21 cellular contexts compared by ENCODE assay signal in genomic region chr5:29150840-29151239, GRCh38.
"Had no signal": no experiment of that assay in that cellular context is flagged by ENCODE, and none has a peak within 500 bp of the region (broad histone marks: within the 10 kb centered on the region; RNA-seq: fewer than 3 reads in every experiment).

No MANE protein-coding gene starts in this region.

- ATAC-seq: activated T-cell treated with anti-CD3 and anti-CD28 coated beads, Interleukin-2, amount 50 U/mL, for 4 hours; T-cell had no signal

- H3K27ac ChIP-seq: SK-N-MC had no signal

- H3K27ac Mint-ChIP-seq: activated CD4-positive, alpha-beta memory T cell treated with anti-CD3 and anti-CD28 coated beads for 36 hours; activated CD4-positive, alpha-beta T cell treated with anti-CD3 and anti-CD28 coated beads, Interleukin-2, amount 10 ng/mL, durations not matched to agents 7 days and 5 days; activated naive CD4-positive, alpha-beta T cell treated with anti-CD3 and anti-CD28 coated beads for 36 hours; activated naive CD8-positive, alpha-beta T cell; T-cell had no signal

- H3K27me3 Mint-ChIP-seq: activated CD4-positive, alpha-beta memory T cell treated with anti-CD3 and anti-CD28 coated beads for 36 hours; activated CD4-positive, alpha-beta T cell treated with anti-CD3 and anti-CD28 coated beads, Interleukin-2, amount 10 ng/mL, durations not matched to agents 7 days and 5 days; activated naive CD8-positive, alpha-beta T cell; T-cell had no signal

- H3K4me1 Mint-ChIP-seq: activated CD4-positive, alpha-beta T cell treated with anti-CD3 and anti-CD28 coated beads, Interleukin-2, amount 10 ng/mL, durations not matched to agents 7 days and 5 days; T-cell had no signal

- DNase-seq: activated CD4-positive, alpha-beta memory T cell treated with anti-CD3 and anti-CD28 coated beads for 36 hours; activated CD4-positive, alpha-beta T cell treated with anti-CD3 and anti-CD28 coated beads, Interleukin-2, amount 10 ng/mL, durations not matched to agents 7 days and 5 days; activated CD4-positive, CD25-positive, alpha-beta regulatory T cell; activated CD8-positive, alpha-beta memory T cell treated with anti-CD3 and anti-CD28 coated beads for 24 hours; activated gamma-delta T cell; activated naive CD4-positive, alpha-beta T cell treated with anti-CD3 and anti-CD28 coated beads for 36 hours; activated T-cell treated with anti-CD3 and anti-CD28 coated beads, Interleukin-2, amount 50 U/mL, for 4 hours; anterior cingulate cortex; cerebellar nuclear complex; NCI-H1092; NCI-H1694; NCI-H2029; NCI-H2107; NCI-H510A treated with DMSO at 0.1 percent for 48 hours; NCI-H69; SIG-M5; T-cell; T-helper 2 cell; T1000 had no signal

- H3K4me3 Mint-ChIP-seq: activated CD4-positive, alpha-beta memory T cell treated with anti-CD3 and anti-CD28 coated beads for 36 hours; activated CD4-positive, alpha-beta T cell treated with anti-CD3 and anti-CD28 coated beads, Interleukin-2, amount 10 ng/mL, durations not matched to agents 7 days and 5 days; activated naive CD4-positive, alpha-beta T cell treated with anti-CD3 and anti-CD28 coated beads for 36 hours; activated naive CD8-positive, alpha-beta T cell; activated T-cell treated with anti-CD3 and anti-CD28 coated beads, Interleukin-2, amount 50 U/mL, for 4 hours; T-cell had no signal

- H3K4me3 ChIP-seq: SK-N-MC had no signal

- H3K36me3 Mint-ChIP-seq: activated CD4-positive, alpha-beta memory T cell treated with anti-CD3 and anti-CD28 coated beads for 36 hours; activated naive CD8-positive, alpha-beta T cell; T-cell had no signal
